8 cellular contexts compared by ENCODE assay signal in genomic region chr15:85742186-85742751, GRCh38. TPM values are rescaled to one million over a fixed set of nuclear protein-coding genes. Genes with fewer than 3 reads are reported as not detected.
DNase-seq lines count a peak whose midpoint lies in the region; ATAC-seq and TF ChIP-seq lines count a peak whose summit lies in the region.

No MANE protein-coding gene starts in this region.

- H3K4me1 ChIP-seq in CD4-positive, CD25-positive, alpha-beta regulatory T cell (ENCODE audit: control insufficient read depth, insufficient read depth, low read length, poor library complexity, severe bottlenecking): no peaks in the 10 kb centered on the region
- H3K4me1 ChIP-seq in Peyer's patch: no peaks in the 10 kb centered on the region

- no peak for ATAC-seq in CD4-positive, CD25-positive, alpha-beta regulatory T cell (ENCODE audit: low read depth in 2 of 2)
- ATAC-seq in effector memory CD8-positive, alpha-beta T cell (replicated peaks): no peak
- ATAC-seq in HG03521 (IDR thresholded peaks at IDR 0.05; ENCODE audit: unreplicated experiment) (no peak), GM18868 (IDR thresholded peaks at IDR 0.05; ENCODE audit: unreplicated experiment) (no peak)

- no peaks in the 10 kb centered on the region for H3K27me3 Mint-ChIP-seq in CD4-positive, CD25-positive, alpha-beta regulatory T cell
- H3K27me3 Mint-ChIP-seq in effector memory CD8-positive, alpha-beta T cell: no peaks in the 10 kb centered on the region
- H3K27me3 Mint-ChIP-seq in neural crest cell (ENCODE audit: low read depth): no peaks in the 10 kb centered on the region

- H3K27me3 ChIP-seq in CD4-positive, CD25-positive, alpha-beta regulatory T cell (ENCODE audit: control insufficient read depth, insufficient read depth, low read length): no peaks in the 10 kb centered on the region
- no peaks in the 10 kb centered on the region for H3K27me3 ChIP-seq in Peyer's patch

- no peak for DNase-seq in CD4-positive, CD25-positive, alpha-beta regulatory T cell
- DNase-seq in LHCN-M2 (ENCODE audit: low read depth) (peak; percentile 73), neural crest cell (ENCODE audit: low read depth, low spot score) (no peak), kidney glomerular epithelial cell (lab: John Stamatoyannopoulos, UW) (no peak), Peyer's patch (no peak)
- DNase-seq in effector memory CD8-positive, alpha-beta T cell: no peak

- no peak for TF ChIP-seq POLR2A in Peyer's patch (IDR thresholded peaks at IDR 0.05)

- H3K4me3 ChIP-seq in CD4-positive, CD25-positive, alpha-beta regulatory T cell (ENCODE audit: low read depth, low read length): no peak overlapping the region
- H3K4me3 ChIP-seq in Peyer's patch: no peak overlapping the region

- peaks cover 90% of the 10 kb centered on the region for H3K36me3 ChIP-seq in CD4-positive, CD25-positive, alpha-beta regulatory T cell (ENCODE audit: control insufficient read depth, insufficient read depth, low read length)
- peaks cover 0 to 97% (median 0%) of the 10 kb centered on the region in 3 donors for H3K36me3 ChIP-seq in Peyer's patch

- no peak overlapping the region for H3K27ac ChIP-seq in CD4-positive, CD25-positive, alpha-beta regulatory T cell (ENCODE audit: insufficient read depth, low read length, poor library complexity, severe bottlenecking)
- H3K27ac ChIP-seq in Peyer's patch: no peak overlapping the region

- H3K9me3 ChIP-seq in CD4-positive, CD25-positive, alpha-beta regulatory T cell (ENCODE audit: control insufficient read depth in 2 of 2, low read length in 2 of 2): no peaks in the 10 kb centered on the region
- no peaks in the 10 kb centered on the region for H3K9me3 ChIP-seq in Peyer's patch

- H3K36me3 Mint-ChIP-seq in CD4-positive, CD25-positive, alpha-beta regulatory T cell: peaks cover 47% of the 10 kb centered on the region
- H3K36me3 Mint-ChIP-seq in effector memory CD8-positive, alpha-beta T cell (ENCODE audit: insufficient read depth): peaks cover 96% of the 10 kb centered on the region
- H3K36me3 Mint-ChIP-seq in neural crest cell (ENCODE audit: low read depth): peaks cover 32% of the 10 kb centered on the region

- no peak overlapping the region for H3K4me3 Mint-ChIP-seq in CD4-positive, CD25-positive, alpha-beta regulatory T cell
- H3K4me3 Mint-ChIP-seq in effector memory CD8-positive, alpha-beta T cell: no peak overlapping the region
- peak overlapping the region; percentile 24 for H3K4me3 Mint-ChIP-seq in neural crest cell

- no peaks in the 10 kb centered on the region for H3K9me3 Mint-ChIP-seq in CD4-positive, CD25-positive, alpha-beta regulatory T cell
- H3K9me3 Mint-ChIP-seq in effector memory CD8-positive, alpha-beta T cell: no peaks in the 10 kb centered on the region
- H3K9me3 Mint-ChIP-seq in neural crest cell: no peaks in the 10 kb centered on the region

- peak overlapping the region; percentile 42 to 49 (median 45) for H3K27ac Mint-ChIP-seq in CD4-positive, CD25-positive, alpha-beta regulatory T cell
- peak overlapping the region; percentile 55 to 78 for H3K27ac Mint-ChIP-seq in effector memory CD8-positive, alpha-beta T cell
- H3K27ac Mint-ChIP-seq in neural crest cell (ENCODE audit: unreplicated experiment): peak overlapping the region; percentile 16

- peaks cover 0 to 12% (median 5%) of the 10 kb centered on the region in 4 donors for H3K4me1 Mint-ChIP-seq in CD4-positive, CD25-positive, alpha-beta regulatory T cell
- peaks cover 4% of the 10 kb centered on the region in 2 donors for H3K4me1 Mint-ChIP-seq in effector memory CD8-positive, alpha-beta T cell (ENCODE audit: low read depth in 2 of 2)
- peaks cover 48% of the 10 kb centered on the region for H3K4me1 Mint-ChIP-seq in neural crest cell

- TF ChIP-seq CTCF in neural crest cell (conservative IDR thresholded peaks at IDR 0.05) (no peak), Peyer's patch (IDR thresholded peaks at IDR 0.05) (no peak)

RNA-seq across cellular contexts. Expression of gene KLHL25, which starts 52.5 kb away (rescaled TPM):
- 8.8 TPM for total RNA-seq in CD4-positive, CD25-positive, alpha-beta regulatory T cell
- polyA plus RNA-seq in CD4-positive, CD25-positive, alpha-beta regulatory T cell: 1 to 10 TPM in 3 of 4 donors, under 1 TPM in 1; 0.76 to 2.7 (median 1.3) TPM
- total RNA-seq in LHCN-M2 (2014; rRNA removed) (4.1 and 5.2 TPM in 2 replicates), neural crest cell (17.9 and 19.3 TPM in 2 replicates), Peyer's patch (10 to 100 TPM in 3 of 4 donors, 1 to 10 TPM in 1; 9.9 to 23.6 (median 17.2) TPM)
- 3.1 TPM for polyA plus RNA-seq in LHCN-M2 (2012)

Comparison
In these comparisons a context has a peak if more than half of its experiments do, and no peak if none do; other contexts are left out.
1. H3K27ac Mint-ChIP-seq: peak in every context shown above with its lines; median percentile 66 in effector memory CD8-positive, alpha-beta T cell; 45 in CD4-positive, CD25-positive, alpha-beta regulatory T cell; 16 in neural crest cell.